Comparison of ENCODE assay signal across 10 cellular contexts in the genomic region with DNA sequence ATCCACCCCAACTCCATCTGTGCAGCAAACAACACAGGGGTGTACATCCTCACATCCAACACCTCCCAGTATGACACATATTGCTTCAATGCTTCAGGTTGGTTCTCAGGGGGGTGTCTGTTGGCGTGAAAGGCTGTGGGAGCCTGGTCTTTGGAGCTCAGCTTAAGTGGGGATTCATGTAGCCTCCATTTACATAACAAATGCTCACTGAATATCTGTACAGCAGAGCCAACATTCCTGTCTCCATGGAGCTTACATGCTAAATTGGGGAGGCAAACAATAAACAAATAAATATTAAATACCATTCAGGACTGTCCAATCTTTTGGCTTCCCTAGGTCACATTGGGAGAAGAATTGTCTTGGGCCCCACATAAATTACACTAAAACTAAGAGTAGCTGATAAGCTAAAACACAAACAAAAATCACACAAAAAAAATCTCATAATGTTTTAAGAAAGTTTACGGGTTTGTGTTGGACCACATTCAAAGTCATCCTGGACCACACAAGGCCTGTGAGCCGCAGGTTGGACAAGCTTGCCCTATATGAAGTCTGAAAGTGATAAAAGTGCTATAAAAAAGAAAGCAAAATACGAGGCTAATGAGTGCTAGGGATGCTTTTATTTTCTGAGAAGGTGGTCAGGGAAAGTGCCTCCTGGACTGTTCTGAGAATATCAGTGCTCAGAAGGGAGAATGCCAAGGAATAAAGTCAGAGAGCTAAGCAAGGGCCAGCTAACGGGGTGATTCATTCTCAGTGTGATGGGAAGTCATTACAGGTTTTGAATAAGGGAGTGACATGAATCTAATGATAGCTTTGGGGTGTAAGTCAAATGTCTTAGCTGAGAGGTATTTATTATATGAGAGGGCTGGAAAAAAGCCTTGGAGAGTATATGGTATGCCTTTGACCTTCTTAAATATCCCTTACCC. TPM values are rescaled to one million over a fixed set of nuclear protein-coding genes. Genes with fewer than 3 reads are reported as not detected.
DNase-seq lines count a peak whose midpoint lies in the region; FAIRE-seq and TF ChIP-seq lines count a peak whose summit lies in the region.
"Had no signal": no experiment of that assay in that cellular context is flagged by ENCODE, and none has a peak within 500 bp of the region (broad histone marks: within the 10 kb centered on the region; RNA-seq: fewer than 3 reads in every experiment).

No MANE protein-coding gene starts in this region.

- peaks cover 88% of the 10 kb centered on the region for H3K79me2 ChIP-seq in astrocyte (ENCODE audit: insufficient read depth, low read length)

- H3K27ac Mint-ChIP-seq in astrocyte (ENCODE audit: unreplicated experiment), result no peak overlapping the region
- peak overlapping the region; percentile 44 for H3K27ac Mint-ChIP-seq in neural crest cell (ENCODE audit: unreplicated experiment)

- H3K27me3 Mint-ChIP-seq in astrocyte (ENCODE audit: low read depth, unreplicated experiment) (no peaks in the 10 kb centered on the region), neural crest cell (ENCODE audit: low read depth) (no peaks in the 10 kb centered on the region)

- H3K9ac ChIP-seq in astrocyte (ENCODE audit: low read length), result peak overlapping the region; percentile 51

- peak overlapping the region; percentile 78 for H3K27ac ChIP-seq in astrocyte (ENCODE audit: low read depth, low read length)
- H3K27ac ChIP-seq in right atrium auricular region, result no peak overlapping the region

- DNase-seq in AG20443 (ENCODE audit: low spot score), result peak; percentile 46
- peak; percentile 30 to 47 for DNase-seq in HAP-1 (ENCODE audit: low spot score in 2 of 2)
- peak; percentile 78 for DNase-seq in astrocyte (ENCODE audit: low read depth)
- no peak for DNase-seq in neural crest cell (ENCODE audit: low read depth, low spot score)
- no peak for DNase-seq in putamen (ENCODE audit: low spot score)
- no peak for DNase-seq in right atrium auricular region (ENCODE audit: low spot score)
- no peak for DNase-seq in activated T-cell treated with anti-CD3 and anti-CD28 coated beads, Interleukin-2, amount 50 U/mL, for 48 hours
- no peak for DNase-seq in hepatic stellate cell (ENCODE audit: low spot score)
- DNase-seq: colonic mucosa, SHP77 had no signal

- H3K9me3 Mint-ChIP-seq in astrocyte (ENCODE audit: unreplicated experiment) (no peaks in the 10 kb centered on the region), neural crest cell (no peaks in the 10 kb centered on the region)

- peak overlapping the region; percentile 47 for H3K4me2 ChIP-seq in astrocyte (ENCODE audit: low read length)

- no peak for TF ChIP-seq CTCF in astrocyte (IDR thresholded peaks at IDR 0.05; ENCODE audit: insufficient read depth, low read depth, low read length)
- TF ChIP-seq CTCF in neural crest cell (conservative IDR thresholded peaks at IDR 0.05), result no peak
- TF ChIP-seq CTCF in right atrium auricular region (IDR thresholded peaks at IDR 0.05), result no peak

- H3K4me1 ChIP-seq in HAP-1 (peaks cover 7% of the 10 kb centered on the region; the same call in 1 of the 2 replicates), astrocyte (ENCODE audit: insufficient read depth, low read length) (peaks cover 34% of the 10 kb centered on the region), right atrium auricular region (peaks cover 0 to 7% of the 10 kb centered on the region in 2 donors)

- no peaks in the 10 kb centered on the region for H3K36me3 Mint-ChIP-seq in astrocyte (ENCODE audit: low read depth, unreplicated experiment)
- H3K36me3 Mint-ChIP-seq in neural crest cell (ENCODE audit: low read depth), result no peaks in the 10 kb centered on the region

- H3K36me3 ChIP-seq in HAP-1 (replicated peaks) (no peaks in the 10 kb centered on the region), astrocyte (ENCODE audit: insufficient read depth, low read length) (peaks cover 75% of the 10 kb centered on the region), right atrium auricular region (peaks cover 22% of the 10 kb centered on the region)
- H3K36me3 ChIP-seq: colonic mucosa had no signal

- FAIRE-seq in astrocyte (lab: Jason Lieb, UNC), result no peak

- in situ Hi-C loops in HAP-1 (cut with MboI; ENCODE audit: low sequenced_read_pairs), result no loop called here

- H3K9me3 ChIP-seq in HAP-1, result no peaks in the 10 kb centered on the region
- no peaks in the 10 kb centered on the region for H3K9me3 ChIP-seq in astrocyte (ENCODE audit: insufficient read depth, low read depth, low read length)
- H3K9me3 ChIP-seq in right atrium auricular region, result no peaks in the 10 kb centered on the region
- H3K9me3 ChIP-seq: colonic mucosa had no signal

- H2AFZ ChIP-seq in astrocyte (ENCODE audit: low read depth, low read length), result no peak overlapping the region

- no peaks in the 10 kb centered on the region; the same call in 1 of the 2 replicates for H3K27me3 ChIP-seq in HAP-1 (ENCODE audit: low read depth)
- H3K27me3 ChIP-seq in astrocyte (ENCODE audit: insufficient read depth, low read length), result no peaks in the 10 kb centered on the region
- no peaks in the 10 kb centered on the region for H3K27me3 ChIP-seq in right atrium auricular region
- H3K27me3 ChIP-seq: colonic mucosa had no signal

- H3K4me3 ChIP-seq in HAP-1 (no peak overlapping the region), astrocyte (ENCODE audit: insufficient read depth, low read depth, low read length) (no peak overlapping the region), right atrium auricular region (no peak overlapping the region)
- H3K4me3 ChIP-seq: colonic mucosa had no signal

- no peak overlapping the region for H3K4me3 Mint-ChIP-seq in astrocyte (ENCODE audit: unreplicated experiment)
- H3K4me3 Mint-ChIP-seq in neural crest cell, result no peak overlapping the region

- H4K20me1 ChIP-seq in astrocyte (ENCODE audit: insufficient read depth, low read length), result peaks cover 43% of the 10 kb centered on the region

- H3K4me1 Mint-ChIP-seq in astrocyte (ENCODE audit: low read depth, unreplicated experiment) (peaks cover 20% of the 10 kb centered on the region), neural crest cell (peaks cover 48% of the 10 kb centered on the region)

RNA-seq across cellular contexts. Expression of a gene that starts 41.6 kb away (rescaled TPM):
- 148 and 154 TPM in 2 replicates for total RNA-seq in astrocyte
- 0.65 and 1.4 TPM in 2 replicates for total RNA-seq in neural crest cell
- 10 to 100 TPM; 26.8 to 37.3 TPM for total RNA-seq in right atrium auricular region

Comparison
In these comparisons a context has a peak if more than half of its experiments do, and no peak if none do; other contexts are left out.
1. DNase-seq: peak in AG20443 (single experiment), HAP-1 (2 of 2) and astrocyte (single experiment); none in neural crest cell (single experiment), putamen (single experiment), right atrium auricular region (single experiment), activated T-cell treated with anti-CD3 and anti-CD28 coated beads, Interleukin-2, amount 50 U/mL, for 48 hours (0 of 2) and hepatic stellate cell (single experiment).
2. RNA of a gene that starts 41.6 kb away (total RNA-seq): 148 to 154 TPM in astrocyte and 26.8 to 37.3 TPM in right atrium auricular region; 0.65 to 1.4 TPM in neural crest cell; every median in the first group is over 10 times any median in the second.